1 cellular context compared by ENCODE assay signal in genomic region chr16:3089717-3090592, GRCh38.
TF ChIP-seq lines count a peak whose summit lies in the region.

No MANE protein-coding gene starts in this region.

TF ChIP-seq in K562, 482 proteins besides CTCF, POLR2A, EP300 and RAD21:
- TF ChIP-seq BRCA1 (IDR thresholded peaks at IDR 0.05) (no peak), BRCA1 (CRISPR knock-in tag; IDR thresholded peaks at IDR 0.05) (no peak), ZNF143 (CRISPR knock-in tag; IDR thresholded peaks at IDR 0.05) (no peak), SUPT5H (IDR thresholded peaks at IDR 0.05) (no peak), ZBTB33 (CRISPR knock-in tag; IDR thresholded peaks at IDR 0.05) (peak; percentile 66; the same call in 1 of the 2 replicates), ZNF146 (CRISPR knock-in tag; IDR thresholded peaks at IDR 0.05; ENCODE audit: unreplicated experiment) (no peak)
